ENCODE assay signal across 25 cellular contexts in genomic region chr4:48470135-48470534, GRCh38. TPM values are rescaled to one million over a fixed set of nuclear protein-coding genes. Genes with fewer than 3 reads are reported as not detected.
"Had no signal": no experiment of that assay in that cellular context is flagged by ENCODE, and none has a peak within 500 bp of the region (broad histone marks: within the 10 kb centered on the region; RNA-seq: fewer than 3 reads in every experiment).

No MANE protein-coding gene starts in this region.

- H3K4me1 ChIP-seq: ascending aorta, body of pancreas had no signal

- H3K4me1 Mint-ChIP-seq: activated B cell treated with CpG ODN at 0.5 μM for 24 hours; activated CD4-positive, alpha-beta T cell treated with anti-CD3 and anti-CD28 coated beads, Interleukin-2, amount 10 ng/mL, durations not matched to agents 24 days and 14 days; activated CD8-positive, alpha-beta memory T cell treated with anti-CD3 and anti-CD28 coated beads, Interleukin-2, amount 10 ng/mL, durations not matched to agents 7 days and 5 days; activated naive CD8-positive, alpha-beta T cell treated with anti-CD3 and anti-CD28 coated beads, Interleukin-2, amount 50 U/mL, for 24 hours; central memory CD8-positive, alpha-beta T cell had no signal

- H3K36me3 Mint-ChIP-seq: activated CD8-positive, alpha-beta memory T cell treated with anti-CD3 and anti-CD28 coated beads, Interleukin-2, amount 10 ng/mL, durations not matched to agents 7 days and 5 days; activated naive CD4-positive, alpha-beta T cell treated with anti-CD3 and anti-CD28 coated beads, Interleukin-2, amount 50 U/mL, for 72 hours had no signal

- H3K27me3 ChIP-seq: ascending aorta, body of pancreas had no signal

- H3K27ac Mint-ChIP-seq: activated B cell treated with CpG ODN at 0.5 μM for 24 hours; activated CD4-positive, alpha-beta T cell treated with anti-CD3 and anti-CD28 coated beads, Interleukin-2, amount 10 ng/mL, durations not matched to agents 24 days and 14 days; activated CD8-positive, alpha-beta memory T cell treated with anti-CD3 and anti-CD28 coated beads, Interleukin-2, amount 10 ng/mL, durations not matched to agents 7 days and 5 days; activated naive CD4-positive, alpha-beta T cell treated with anti-CD3 and anti-CD28 coated beads, Interleukin-2, amount 50 U/mL, for 72 hours; activated naive CD8-positive, alpha-beta T cell treated with anti-CD3 and anti-CD28 coated beads, Interleukin-2, amount 50 U/mL, for 24 hours; T-helper 17 cell had no signal

- H3K4me3 ChIP-seq: ascending aorta, body of pancreas had no signal

- H3K9me3 ChIP-seq: ascending aorta, body of pancreas had no signal

- H3K9me3 Mint-ChIP-seq: activated B cell treated with CpG ODN at 0.5 μM for 24 hours; activated CD4-positive, alpha-beta T cell treated with anti-CD3 and anti-CD28 coated beads, Interleukin-2, amount 10 ng/mL, durations not matched to agents 24 days and 14 days; activated naive CD4-positive, alpha-beta T cell treated with anti-CD3 and anti-CD28 coated beads, Interleukin-2, amount 50 U/mL, for 72 hours; activated naive CD8-positive, alpha-beta T cell treated with anti-CD3 and anti-CD28 coated beads, Interleukin-2, amount 50 U/mL, for 24 hours; activated T-cell treated with anti-CD3 and anti-CD28 coated beads, Interleukin-2, amount 50 U/mL, for 4 hours; central memory CD8-positive, alpha-beta T cell had no signal

- H3K27me3 Mint-ChIP-seq: central memory CD8-positive, alpha-beta T cell had no signal

- H3K4me3 Mint-ChIP-seq: activated B cell treated with CpG ODN at 0.5 μM for 24 hours; activated CD4-positive, alpha-beta T cell treated with anti-CD3 and anti-CD28 coated beads, Interleukin-2, amount 10 ng/mL, durations not matched to agents 24 days and 14 days; activated CD8-positive, alpha-beta memory T cell treated with anti-CD3 and anti-CD28 coated beads, Interleukin-2, amount 10 ng/mL, durations not matched to agents 7 days and 5 days; activated naive CD8-positive, alpha-beta T cell treated with anti-CD3 and anti-CD28 coated beads, Interleukin-2, amount 50 U/mL, for 24 hours; activated T-cell treated with anti-CD3 and anti-CD28 coated beads, Interleukin-2, amount 50 U/mL, for 4 hours; central memory CD8-positive, alpha-beta T cell; T-helper 17 cell had no signal

- H3K36me3 ChIP-seq: ascending aorta had no signal

- DNase-seq: activated B cell treated with CpG ODN at 0.5 μM for 24 hours; activated CD4-positive, alpha-beta T cell treated with anti-CD3 and anti-CD28 coated beads for 1 hour; activated CD4-positive, alpha-beta T cell treated with anti-CD3 and anti-CD28 coated beads, Interleukin-2, amount 10 ng/mL, durations not matched to agents 24 days and 14 days; activated CD4-positive, alpha-beta T cell treated with anti-CD3 and anti-CD28 coated beads, Interleukin-2, amount 50 U/mL, for 48 hours; activated CD8-positive, alpha-beta memory T cell treated with anti-CD3 and anti-CD28 coated beads, Interleukin-2, amount 10 ng/mL, durations not matched to agents 7 days and 5 days; activated effector memory CD4-positive, alpha-beta T cell treated with anti-CD3 and anti-CD28 coated beads, Interleukin-2, amount 50 U/mL, for 16 hours; activated naive CD4-positive, alpha-beta T cell treated with Interleukin-2 at 50 U/mL for 16 hours; activated naive CD8-positive, alpha-beta T cell treated with anti-CD3 and anti-CD28 coated beads, Interleukin-2, amount 50 U/mL, for 24 hours; activated T-cell treated with anti-CD3 and anti-CD28 coated beads, Interleukin-2, amount 50 U/mL, for 4 hours; amniotic stem cell; body of pancreas; MM.1S; NCI-H1105; NCI-H1694 treated with DMSO at 0.1 percent for 48 hours; NCI-H2029 treated with DMSO at 0.1 percent for 48 hours; NCI-H446; NCI-H524 treated with DMSO at 0.1 percent for 48 hours; NCI-H748 treated with DMSO at 0.1 percent for 48 hours; RPMI8226; T-helper 17 cell; T-helper 9 cell had no signal

- H3K27ac ChIP-seq: ascending aorta, body of pancreas had no signal

RNA-seq across cellular contexts. Expression of gene SLC10A4, which starts 13.0 kb away (rescaled TPM):
- total RNA-seq: activated B cell treated with CpG ODN at 0.5 μM for 24 hours; activated CD4-positive, alpha-beta T cell treated with anti-CD3 and anti-CD28 coated beads, Interleukin-2, amount 10 ng/mL, durations not matched to agents 24 days and 14 days; activated CD8-positive, alpha-beta memory T cell treated with anti-CD3 and anti-CD28 coated beads, Interleukin-2, amount 10 ng/mL, durations not matched to agents 7 days and 5 days; activated naive CD4-positive, alpha-beta T cell treated with anti-CD3 and anti-CD28 coated beads, Interleukin-2, amount 50 U/mL, for 72 hours; activated T-cell treated with anti-CD3 and anti-CD28 coated beads, Interleukin-2, amount 50 U/mL, for 4 hours; Right ventricle myocardium inferior; T-helper 17 cell had no signal

RNA-seq across cellular contexts. Expression of gene ZAR1, which starts 19.9 kb away (rescaled TPM):
- total RNA-seq: activated B cell treated with CpG ODN at 0.5 μM for 24 hours; activated CD4-positive, alpha-beta T cell treated with anti-CD3 and anti-CD28 coated beads, Interleukin-2, amount 10 ng/mL, durations not matched to agents 24 days and 14 days; activated CD8-positive, alpha-beta memory T cell treated with anti-CD3 and anti-CD28 coated beads, Interleukin-2, amount 10 ng/mL, durations not matched to agents 7 days and 5 days; activated naive CD4-positive, alpha-beta T cell treated with anti-CD3 and anti-CD28 coated beads, Interleukin-2, amount 50 U/mL, for 72 hours; activated T-cell treated with anti-CD3 and anti-CD28 coated beads, Interleukin-2, amount 50 U/mL, for 4 hours; body of pancreas; Right ventricle myocardium inferior; T-helper 17 cell had no signal
